25 cellular contexts compared by ENCODE assay signal in genomic region chr6:137983269-137983668, GRCh38.
"Had no signal": no experiment of that assay in that cellular context is flagged by ENCODE, and none has a peak within 500 bp of the region (broad histone marks: within the 10 kb centered on the region; RNA-seq: fewer than 3 reads in every experiment).

No MANE protein-coding gene starts in this region.

- H3K36me3 Mint-ChIP-seq: activated naive CD4-positive, alpha-beta T cell treated with anti-CD3 and anti-CD28 coated beads, Interleukin-2, amount 10 ng/mL, durations not matched to agents 7 days and 5 days; type B pancreatic cell had no signal

- H2AFZ ChIP-seq: hepatocyte had no signal

- H3K9me3 ChIP-seq: gastroesophageal sphincter, right atrium auricular region, thoracic aorta, uterus had no signal

- H3K4me1 ChIP-seq: gastroesophageal sphincter, right atrium auricular region, uterus had no signal

- DNase-seq: activated B cell treated with CpG ODN at 0.5 μM for 24 hours; activated CD4-positive, alpha-beta T cell treated with anti-CD3 and anti-CD28 coated beads, Interleukin-2, amount 50 U/mL, for 1 hour; activated CD8-positive, alpha-beta T cell treated with anti-CD3 and anti-CD28 coated beads for 36 hours; activated effector memory CD4-positive, alpha-beta T cell treated with anti-CD3 and anti-CD28 coated beads, Interleukin-2, amount 50 U/mL, for 16 hours; activated naive CD4-positive, alpha-beta T cell treated with anti-CD3 and anti-CD28 coated beads, Interleukin-2, amount 10 ng/mL, durations not matched to agents 7 days and 5 days; activated T-cell treated with anti-CD3 and anti-CD28 coated beads, Interleukin-2, amount 50 U/mL, for 72 hours; amniotic stem cell; brain microvascular endothelial cell; left cardiac atrium; mammary epithelial cell; occipital lobe; stimulated activated CD4-positive, alpha-beta T cell treated with anti-CD3 and anti-CD28 coated beads, Interleukin-2, amount 100 ng/mL, for 48 hours; stimulated activated naive CD8-positive, alpha-beta T cell treated with anti-CD3 and anti-CD28 coated beads, Interleukin-15, Interleukin-2, amounts not matched to agents 100 U/mL and 50 U/mL, for 24 hours; uterus had no signal

- H3K27me3 ChIP-seq: brain microvascular endothelial cell, gastroesophageal sphincter, hepatocyte, right atrium auricular region, uterus had no signal

- H3K4me1 Mint-ChIP-seq: neural crest cell had no signal

- H3K36me3 ChIP-seq: brain microvascular endothelial cell, gastroesophageal sphincter, right atrium auricular region, thoracic aorta, uterus had no signal

- H3K27ac Mint-ChIP-seq: activated B cell treated with CpG ODN at 0.5 μM for 24 hours; activated naive CD4-positive, alpha-beta T cell treated with anti-CD3 and anti-CD28 coated beads, Interleukin-2, amount 10 ng/mL, durations not matched to agents 7 days and 5 days; activated T-cell treated with anti-CD3 and anti-CD28 coated beads, Interleukin-2, amount 50 U/mL, for 72 hours; T-helper 2 cell treated with Interferon-gamma antibody and Interleukin-4, amounts not matched to agents 5 μg/mL and 100 μg/mL, for 36 hours; type B pancreatic cell had no signal

- H3K9me3 Mint-ChIP-seq: activated B cell treated with CpG ODN at 0.5 μM for 24 hours; activated CD8-positive, alpha-beta T cell treated with anti-CD3 and anti-CD28 coated beads for 36 hours; activated naive CD4-positive, alpha-beta T cell treated with anti-CD3 and anti-CD28 coated beads, Interleukin-2, amount 10 ng/mL, durations not matched to agents 7 days and 5 days; T-helper 2 cell treated with Interferon-gamma antibody and Interleukin-4, amounts not matched to agents 5 μg/mL and 100 μg/mL, for 36 hours had no signal

- FAIRE-seq: astrocyte, endothelial cell of umbilical vein, keratinocyte had no signal

- H3K27me3 Mint-ChIP-seq: activated B cell treated with CpG ODN at 0.5 μM for 24 hours; activated CD8-positive, alpha-beta T cell treated with anti-CD3 and anti-CD28 coated beads for 36 hours; activated naive CD4-positive, alpha-beta T cell treated with anti-CD3 and anti-CD28 coated beads, Interleukin-2, amount 10 ng/mL, durations not matched to agents 7 days and 5 days had no signal

- H3K4me3 ChIP-seq: coronary artery, gastroesophageal sphincter, hepatocyte, right atrium auricular region, thoracic aorta, uterus had no signal

- ATAC-seq: activated T-cell treated with anti-CD3 and anti-CD28 coated beads, Interleukin-2, amount 50 U/mL, for 72 hours; gastroesophageal sphincter; left cardiac atrium; stimulated activated naive CD8-positive, alpha-beta T cell treated with anti-CD3 and anti-CD28 coated beads, Interleukin-15, Interleukin-2, amounts not matched to agents 100 U/mL and 50 U/mL, for 24 hours had no signal

- H3K27ac ChIP-seq: brain microvascular endothelial cell, coronary artery, gastroesophageal sphincter, hepatocyte, right atrium auricular region, thoracic aorta, uterus had no signal

- H3K4me3 Mint-ChIP-seq: activated B cell treated with CpG ODN at 0.5 μM for 24 hours; activated CD8-positive, alpha-beta T cell treated with anti-CD3 and anti-CD28 coated beads for 36 hours; activated naive CD4-positive, alpha-beta T cell treated with anti-CD3 and anti-CD28 coated beads, Interleukin-2, amount 10 ng/mL, durations not matched to agents 7 days and 5 days; neural crest cell; T-helper 2 cell treated with Interferon-gamma antibody and Interleukin-4, amounts not matched to agents 5 μg/mL and 100 μg/mL, for 36 hours; type B pancreatic cell had no signal

- H3K4me2 ChIP-seq: hepatocyte had no signal

- H3K79me2 ChIP-seq: hepatocyte had no signal
